In genomic region chrX:3706481-3706880, GRCh38 we compare ENCODE assay signal across 31 cellular contexts. TPM values are rescaled to one million over a fixed set of nuclear protein-coding genes. Genes with fewer than 3 reads are reported as not detected.
DNase-seq lines count a peak whose midpoint lies in the region; ATAC-seq and TF ChIP-seq lines count a peak whose summit lies in the region.
"Had no signal": no experiment of that assay in that cellular context is flagged by ENCODE, and none has a peak within 500 bp of the region (broad histone marks: within the 10 kb centered on the region; RNA-seq: fewer than 3 reads in every experiment).

No MANE protein-coding gene starts in this region.

- H3K9me3 Mint-ChIP-seq in activated T-cell treated with anti-CD3 and anti-CD28 coated beads, Interleukin-2, amount 50 U/mL, for 72 hours: no peaks in the 10 kb centered on the region
- no peaks in the 10 kb centered on the region for H3K9me3 Mint-ChIP-seq in activated T-cell treated with anti-CD3 and anti-CD28 coated beads, Interleukin-2, amount 50 U/mL, for 4 hours
- no peaks in the 10 kb centered on the region for H3K9me3 Mint-ChIP-seq in T-cell
- no peaks in the 10 kb centered on the region for H3K9me3 Mint-ChIP-seq in activated naive CD8-positive, alpha-beta T cell treated with anti-CD3 and anti-CD28 coated beads, Interleukin-2, amount 50 U/mL, for 24 hours
- H3K9me3 Mint-ChIP-seq in natural killer cell: no peaks in the 10 kb centered on the region
- H3K9me3 Mint-ChIP-seq: type B pancreatic cell had no signal

- TF ChIP-seq EP300 in suprapubic skin (IDR thresholded peaks at IDR 0.05): no peak

- H3K27me3 ChIP-seq in suprapubic skin: no peaks in the 10 kb centered on the region
- H3K27me3 ChIP-seq: adrenal gland, body of pancreas had no signal

- H3K4me1 ChIP-seq in suprapubic skin: peaks cover 9% of the 10 kb centered on the region
- H3K4me1 ChIP-seq: adrenal gland, body of pancreas, gastrocnemius medialis, prostate gland had no signal

- no peaks in the 10 kb centered on the region for H3K9me3 ChIP-seq in suprapubic skin
- H3K9me3 ChIP-seq: adrenal gland, body of pancreas, gastrocnemius medialis, prostate gland, SK-N-SH had no signal

- no peak overlapping the region for H3K4me3 ChIP-seq in suprapubic skin
- H3K4me3 ChIP-seq: adrenal gland, body of pancreas, dorsolateral prefrontal cortex, gastrocnemius medialis, GM23248, prostate gland had no signal

- 97% methylated on average over 11 of the region's 11 CpGs for WGBS in suprapubic skin

- POLR2A ChIA-PET in T-cell (lab: Charles Lee): no interaction called here

- no peaks in the 10 kb centered on the region for H3K36me3 ChIP-seq in suprapubic skin
- H3K36me3 ChIP-seq: adrenal gland, gastrocnemius medialis, prostate gland had no signal

- H3K27ac Mint-ChIP-seq in activated T-cell treated with anti-CD3 and anti-CD28 coated beads, Interleukin-2, amount 50 U/mL, for 72 hours: peak overlapping the region; percentile 77
- H3K27ac Mint-ChIP-seq in T-cell: peak overlapping the region; percentile 49 to 94
- peak overlapping the region; percentile 42 for H3K27ac Mint-ChIP-seq in activated naive CD8-positive, alpha-beta T cell treated with anti-CD3 and anti-CD28 coated beads, Interleukin-2, amount 50 U/mL, for 24 hours
- peak overlapping the region; percentile 87 to 96 for H3K27ac Mint-ChIP-seq in natural killer cell
- H3K27ac Mint-ChIP-seq: type B pancreatic cell had no signal

- intact Hi-C loops in natural killer cell (cut with micrococcal nuclease): loop anchor here (5.0 kb wide), 1 partner anchor 36 kb away; no protein-coding TSS in a partner anchor

- no peak for DNase-seq in activated T-cell treated with anti-CD3 and anti-CD28 coated beads, Interleukin-2, amount 50 U/mL, for 72 hours
- DNase-seq in activated T-cell treated with anti-CD3 and anti-CD28 coated beads, Interleukin-2, amount 50 U/mL, for 4 hours: no peak
- no peak for DNase-seq in T-cell
- no peak for DNase-seq in activated naive CD8-positive, alpha-beta T cell treated with anti-CD3 and anti-CD28 coated beads, Interleukin-2, amount 50 U/mL, for 24 hours
- no peak for DNase-seq in natural killer cell
- DNase-seq in DMS153 treated with DMSO at 0.1 percent for 48 hours (lab: John Stamatoyannopoulos, UW; ENCODE audit: unreplicated experiment): no peak
- DNase-seq in C1 segment of cervical spinal cord (lab: John Stamatoyannopoulos, UW): no peak
- DNase-seq in suprapubic skin (ENCODE audit: low spot score in 2 of 2): no peak
- DNase-seq: activated CD4-positive, alpha-beta T cell treated with anti-CD3 and anti-CD28 coated beads for 1 hour; adrenal gland; body of pancreas; cerebellar nuclear complex; COR-L47; DMS79; dorsolateral prefrontal cortex; gastrocnemius medialis; GM23248; Karpas-422; NCI-H1417; NCI-H2029 treated with DMSO at 0.1 percent for 48 hours; NCI-H524; NK-92 treated with Interleukin-12 subunit alpha and Interleukin-12 subunit beta, amount 100 ng/mL, for 24 hours; nucleus accumbens; SK-N-SH; stimulated activated CD4-positive, alpha-beta T cell treated with anti-CD3 and anti-CD28 coated beads, Interleukin-12 subunit alpha, Interleukin-12 subunit beta, amount 100 ng/mL, for 4 hours; stimulated activated CD4-positive, alpha-beta T cell treated with anti-CD3 and anti-CD28 coated beads, Interleukin-4, amount 100 ng/mL, for 1 hour; substantia nigra had no signal

- CTCF ChIA-PET in T-cell (lab: Charles Lee): interaction anchor here in 1 of 2 donors (0.6 kb wide), 2 partner anchors 29 to 37 kb away, joined by 3 to 5 read pairs; no protein-coding TSS in a partner anchor

- TF ChIP-seq CTCF in natural killer cell (IDR thresholded peaks at IDR 0.05): no peak
- TF ChIP-seq CTCF in suprapubic skin (IDR thresholded peaks at IDR 0.05): no peak

- TF ChIP-seq POLR2A in suprapubic skin (IDR thresholded peaks at IDR 0.05): no peak

- H3K36me3 Mint-ChIP-seq in activated T-cell treated with anti-CD3 and anti-CD28 coated beads, Interleukin-2, amount 50 U/mL, for 72 hours (ENCODE audit: insufficient read depth in 2 of 2): peaks cover 6 to 16% of the 10 kb centered on the region in 2 donors
- H3K36me3 Mint-ChIP-seq in activated T-cell treated with anti-CD3 and anti-CD28 coated beads, Interleukin-2, amount 50 U/mL, for 4 hours (ENCODE audit: insufficient read depth): peaks cover 11% of the 10 kb centered on the region
- H3K36me3 Mint-ChIP-seq in T-cell (peaks cover 3% of the 10 kb centered on the region), natural killer cell (no peaks in the 10 kb centered on the region)
- peaks cover 24% of the 10 kb centered on the region for H3K36me3 Mint-ChIP-seq in activated naive CD8-positive, alpha-beta T cell treated with anti-CD3 and anti-CD28 coated beads, Interleukin-2, amount 50 U/mL, for 24 hours (ENCODE audit: low read depth)

- peaks cover 72% of the 10 kb centered on the region for H3K4me1 Mint-ChIP-seq in activated T-cell treated with anti-CD3 and anti-CD28 coated beads, Interleukin-2, amount 50 U/mL, for 72 hours (ENCODE audit: low read depth)
- peaks cover 54% of the 10 kb centered on the region for H3K4me1 Mint-ChIP-seq in activated T-cell treated with anti-CD3 and anti-CD28 coated beads, Interleukin-2, amount 50 U/mL, for 4 hours (ENCODE audit: low read depth)
- H3K4me1 Mint-ChIP-seq in T-cell (peaks cover 78 to 94% (median 78%) of the 10 kb centered on the region in 3 donors), natural killer cell (peaks cover 16 to 65% of the 10 kb centered on the region in 2 donors)
- peaks cover 67% of the 10 kb centered on the region for H3K4me1 Mint-ChIP-seq in activated naive CD8-positive, alpha-beta T cell treated with anti-CD3 and anti-CD28 coated beads, Interleukin-2, amount 50 U/mL, for 24 hours

- peak overlapping the region; percentile 59 to 75 for H3K4me3 Mint-ChIP-seq in activated T-cell treated with anti-CD3 and anti-CD28 coated beads, Interleukin-2, amount 50 U/mL, for 72 hours
- H3K4me3 Mint-ChIP-seq in activated T-cell treated with anti-CD3 and anti-CD28 coated beads, Interleukin-2, amount 50 U/mL, for 4 hours: no peak overlapping the region
- H3K4me3 Mint-ChIP-seq in T-cell (peak overlapping the region in 2 of 3 donors; percentile 31 to 71), natural killer cell (peak overlapping the region; percentile 66)
- no peak overlapping the region for H3K4me3 Mint-ChIP-seq in activated naive CD8-positive, alpha-beta T cell treated with anti-CD3 and anti-CD28 coated beads, Interleukin-2, amount 50 U/mL, for 24 hours
- H3K4me3 Mint-ChIP-seq: type B pancreatic cell had no signal

- H3K27me3 Mint-ChIP-seq in activated T-cell treated with anti-CD3 and anti-CD28 coated beads, Interleukin-2, amount 50 U/mL, for 72 hours (ENCODE audit: low read depth): no peaks in the 10 kb centered on the region
- H3K27me3 Mint-ChIP-seq in activated T-cell treated with anti-CD3 and anti-CD28 coated beads, Interleukin-2, amount 50 U/mL, for 4 hours (ENCODE audit: low read depth): no peaks in the 10 kb centered on the region
- H3K27me3 Mint-ChIP-seq in T-cell: no peaks in the 10 kb centered on the region
- H3K27me3 Mint-ChIP-seq in activated naive CD8-positive, alpha-beta T cell treated with anti-CD3 and anti-CD28 coated beads, Interleukin-2, amount 50 U/mL, for 24 hours: no peaks in the 10 kb centered on the region
- H3K27me3 Mint-ChIP-seq in natural killer cell (ENCODE audit: low read depth in 2 of 2): no peaks in the 10 kb centered on the region
- H3K27me3 Mint-ChIP-seq: type B pancreatic cell had no signal

- no peak overlapping the region for H3K27ac ChIP-seq in suprapubic skin
- H3K27ac ChIP-seq: adrenal gland, body of pancreas, dorsolateral prefrontal cortex, gastrocnemius medialis, GM23248, prostate gland had no signal

- ATAC-seq in activated T-cell treated with anti-CD3 and anti-CD28 coated beads, Interleukin-2, amount 50 U/mL, for 72 hours (replicated peaks in 1 of 2): no peak
- no peak for ATAC-seq in activated T-cell treated with anti-CD3 and anti-CD28 coated beads, Interleukin-2, amount 50 U/mL, for 4 hours
- peak in 1 of 4 experiments; percentile 18 for ATAC-seq in T-cell (replicated peaks in 1 of 4)
- ATAC-seq in activated naive CD8-positive, alpha-beta T cell treated with anti-CD3 and anti-CD28 coated beads, Interleukin-2, amount 50 U/mL, for 24 hours: no peak
- ATAC-seq in natural killer cell: no peak
- ATAC-seq: body of pancreas, gastrocnemius medialis, Right ventricle myocardium inferior, sciatic nerve had no signal

RNA-seq across cellular contexts. Expression of gene PRKX, which starts 7.0 kb away (rescaled TPM):
- 10 to 100 TPM; 80.6 to 98.5 TPM for total RNA-seq in activated T-cell treated with anti-CD3 and anti-CD28 coated beads, Interleukin-2, amount 50 U/mL, for 72 hours
- 10 to 100 TPM; 29.5 to 40.8 (median 29.8) TPM for total RNA-seq in activated T-cell treated with anti-CD3 and anti-CD28 coated beads, Interleukin-2, amount 50 U/mL, for 4 hours
- 10 to 100 TPM; 55.9 to 83.2 (median 63.2) TPM for total RNA-seq in T-cell
- total RNA-seq in natural killer cell: 100 to 1,000 TPM in 1 of 3 donors, 10 to 100 TPM in 2; 44.9 to 131 (median 97.6) TPM
- total RNA-seq in suprapubic skin: 10 to 100 TPM; 27.8 to 43.7 (median 41.2) TPM

Comparison
In these comparisons a context has a peak if more than half of its experiments do, and no peak if none do; other contexts are left out.
1. H3K4me3 Mint-ChIP-seq: peak in activated T-cell treated with anti-CD3 and anti-CD28 coated beads, Interleukin-2, amount 50 U/mL, for 72 hours (2 of 2), T-cell (2 of 3) and natural killer cell (single experiment); none in activated T-cell treated with anti-CD3 and anti-CD28 coated beads, Interleukin-2, amount 50 U/mL, for 4 hours (single experiment) and activated naive CD8-positive, alpha-beta T cell treated with anti-CD3 and anti-CD28 coated beads, Interleukin-2, amount 50 U/mL, for 24 hours (single experiment).
2. Peak in every context shown above with its lines, with median percentiles within 50 percentile points of each other: H3K27ac Mint-ChIP-seq.